Comparison of ENCODE assay signal across 1 cellular context in the genomic region with DNA sequence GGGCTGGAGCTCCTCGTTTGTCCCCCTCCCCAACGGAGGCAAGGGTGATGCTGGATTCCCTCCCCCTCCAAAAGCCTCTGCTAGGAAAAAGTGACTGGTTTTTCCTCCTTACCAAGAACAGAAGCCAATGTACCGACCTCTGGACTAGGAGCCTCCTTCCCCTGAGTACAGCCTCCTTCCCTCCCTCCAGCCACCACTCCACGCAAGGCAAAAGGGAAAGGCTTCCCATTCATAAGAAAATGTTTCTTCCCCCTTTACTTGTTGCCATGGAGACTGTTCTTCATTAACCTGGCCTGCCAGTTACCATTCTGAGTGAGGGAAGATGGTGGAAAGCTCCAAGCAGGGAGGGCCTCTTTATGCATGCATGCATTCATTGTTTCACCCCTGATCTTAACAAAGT.
TF ChIP-seq lines count a peak whose summit lies in the region.

No MANE protein-coding gene starts in this region.

TF ChIP-seq in HepG2, 621 proteins besides CTCF, POLR2A, EP300 and RAD21:
- no peak for TF ChIP-seq ZNF567 (CRISPR knock-in tag; IDR thresholded peaks at IDR 0.05; ENCODE audit: borderline replicate concordance)
- TF ChIP-seq NFKBIZ (CRISPR knock-in tag; IDR thresholded peaks at IDR 0.05) = no peak
- no peak for TF ChIP-seq ZNF354B (CRISPR knock-in tag; IDR thresholded peaks at IDR 0.05)
- TF ChIP-seq TBX3 (IDR thresholded peaks at IDR 0.05; ENCODE audit: borderline replicate concordance) = no peak
- TF ChIP-seq, protein P1, sequence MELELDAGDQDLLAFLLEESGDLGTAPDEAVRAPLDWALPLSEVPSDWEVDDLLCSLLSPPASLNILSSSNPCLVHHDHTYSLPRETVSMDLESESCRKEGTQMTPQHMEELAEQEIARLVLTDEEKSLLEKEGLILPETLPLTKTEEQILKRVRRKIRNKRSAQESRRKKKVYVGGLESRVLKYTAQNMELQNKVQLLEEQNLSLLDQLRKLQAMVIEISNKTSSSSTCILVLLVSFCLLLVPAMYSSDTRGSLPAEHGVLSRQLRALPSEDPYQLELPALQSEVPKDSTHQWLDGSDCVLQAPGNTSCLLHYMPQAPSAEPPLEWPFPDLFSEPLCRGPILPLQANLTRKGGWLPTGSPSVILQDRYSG (CRISPR knock-in tag; IDR thresholded peaks at IDR 0.05) = no peak
- no peak for TF ChIP-seq PLRG1 (conservative IDR thresholded peaks at IDR 0.05)
